Comparison of ENCODE assay signal across 23 cellular contexts in genomic region chr2:239186516-239186915, GRCh38.
"Had no signal": no experiment of that assay in that cellular context is flagged by ENCODE, and none has a peak within 500 bp of the region (broad histone marks: within the 10 kb centered on the region; RNA-seq: fewer than 3 reads in every experiment).

No MANE protein-coding gene starts in this region.

- H3K27me3 Mint-ChIP-seq: activated CD8-positive, alpha-beta memory T cell treated with anti-CD3 and anti-CD28 coated beads, Interleukin-2, amount 10 ng/mL, durations not matched to agents 7 days and 5 days; memory B cell; naive B cell had no signal

- H3K4me1 ChIP-seq: colonic mucosa, pancreas, right lobe of liver, thyroid gland had no signal

- H3K9me3 ChIP-seq: colonic mucosa, pancreas, right lobe of liver, thyroid gland had no signal

- H3K4me1 Mint-ChIP-seq: activated CD8-positive, alpha-beta memory T cell treated with anti-CD3 and anti-CD28 coated beads, Interleukin-2, amount 10 ng/mL, durations not matched to agents 7 days and 5 days; memory B cell; naive B cell had no signal

- DNase-seq: activated CD4-positive, alpha-beta T cell treated with anti-CD3 and anti-CD28 coated beads, Interleukin-2, amount 50 U/mL, for 4 hours; activated CD4-positive, CD25-positive, alpha-beta regulatory T cell treated with anti-CD3 and anti-CD28 coated beads, Interleukin-2, amount 50 U/mL, for 72 hours; activated CD8-positive, alpha-beta memory T cell treated with anti-CD3 and anti-CD28 coated beads, Interleukin-2, amount 10 ng/mL, durations not matched to agents 7 days and 5 days; activated T-cell treated with anti-CD3 and anti-CD28 coated beads, Interleukin-2, amount 50 U/mL, for 4 hours; amygdala; colonic mucosa; erythroblast; foreskin melanocyte; kidney glomerular epithelial cell; mucosa of descending colon; naive B cell; stimulated activated CD4-positive, alpha-beta T cell treated with anti-CD3 and anti-CD28 coated beads, Interleukin-4, amount 100 ng/mL, for 4 hours; stimulated activated naive CD4-positive, alpha-beta T cell; T-helper 2 cell had no signal

- H3K4me3 Mint-ChIP-seq: activated CD8-positive, alpha-beta memory T cell treated with anti-CD3 and anti-CD28 coated beads, Interleukin-2, amount 10 ng/mL, durations not matched to agents 7 days and 5 days; activated T-cell treated with anti-CD3 and anti-CD28 coated beads, Interleukin-2, amount 50 U/mL, for 4 hours; memory B cell had no signal

- H3K9me3 Mint-ChIP-seq: activated naive CD4-positive, alpha-beta T cell treated with anti-CD3 and anti-CD28 coated beads, Interleukin-2, amount 50 U/mL, for 72 hours; memory B cell had no signal

- H3K27me3 ChIP-seq: cardiac muscle cell, colonic mucosa, pancreas, right lobe of liver, thyroid gland had no signal

- H3K27ac Mint-ChIP-seq: activated CD8-positive, alpha-beta memory T cell treated with anti-CD3 and anti-CD28 coated beads, Interleukin-2, amount 10 ng/mL, durations not matched to agents 7 days and 5 days; activated naive CD4-positive, alpha-beta T cell treated with anti-CD3 and anti-CD28 coated beads, Interleukin-2, amount 50 U/mL, for 72 hours; memory B cell; naive B cell had no signal

- H3K36me3 ChIP-seq: cardiac muscle cell, colonic mucosa had no signal

- H3K4me3 ChIP-seq: cardiac muscle cell, colonic mucosa, mucosa of descending colon, pancreas, right lobe of liver, thyroid gland had no signal

- ATAC-seq: activated CD8-positive, alpha-beta memory T cell treated with anti-CD3 and anti-CD28 coated beads, Interleukin-2, amount 10 ng/mL, durations not matched to agents 7 days and 5 days; activated naive CD4-positive, alpha-beta T cell treated with anti-CD3 and anti-CD28 coated beads, Interleukin-2, amount 50 U/mL, for 72 hours; activated T-cell treated with anti-CD3 and anti-CD28 coated beads, Interleukin-2, amount 50 U/mL, for 4 hours; mucosa of descending colon; pancreas; right lobe of liver had no signal

- H3K27ac ChIP-seq: cardiac muscle cell, colonic mucosa, pancreas, right lobe of liver, thyroid gland, VCaP had no signal

- FAIRE-seq: endometrium, pancreas, urothelium cell line had no signal
